Comparison of ENCODE assay signal across 17 cellular contexts in the genomic region with DNA sequence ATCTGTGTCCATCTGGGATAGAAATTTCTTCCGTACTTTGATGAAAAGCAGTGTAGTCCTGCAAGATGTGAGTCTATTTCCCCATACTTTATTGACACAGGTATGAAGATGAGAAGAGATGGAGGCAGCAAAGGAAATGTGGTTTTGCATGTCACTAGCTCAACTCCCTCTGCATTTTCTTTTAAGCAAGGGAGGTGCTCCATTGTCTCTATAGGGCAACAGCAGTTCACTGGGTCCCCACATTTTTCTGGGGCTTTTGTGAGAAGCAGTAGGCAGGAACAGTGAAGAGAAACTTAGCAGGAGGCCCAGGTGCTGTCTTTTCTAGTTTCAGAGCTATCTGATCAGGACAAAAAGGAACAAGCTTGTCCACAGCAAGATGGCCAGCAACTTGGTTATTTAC. TPM values are rescaled to one million over a fixed set of nuclear protein-coding genes. Genes with fewer than 3 reads are reported as not detected.
DNase-seq lines count a peak whose midpoint lies in the region; ATAC-seq, FAIRE-seq and TF ChIP-seq lines count a peak whose summit lies in the region.
"Had no signal": no experiment of that assay in that cellular context is flagged by ENCODE, and none has a peak within 500 bp of the region (broad histone marks: within the 10 kb centered on the region; RNA-seq: fewer than 3 reads in every experiment).

No MANE protein-coding gene starts in this region.

- H3K9me3 ChIP-seq in OCI-LY1 (ENCODE audit: low read length): 0 out of 2 replicates have a peak, but pooled peaks cover 8% of the 10 kb centered on the region
- H3K9me3 ChIP-seq: testis had no signal

- no peaks in the 10 kb centered on the region for H3K79me2 ChIP-seq in OCI-LY1 (ENCODE audit: insufficient read depth, low read length)

- no peak overlapping the region for H3K9ac ChIP-seq in OCI-LY1 (ENCODE audit: low read length)

- peaks cover 93% of the 10 kb centered on the region for H3K4me1 Mint-ChIP-seq in activated naive CD4-positive, alpha-beta T cell treated with anti-CD3 and anti-CD28 coated beads, Interleukin-2, amount 50 U/mL, for 24 hours

- H3K27me3 Mint-ChIP-seq in activated naive CD4-positive, alpha-beta T cell treated with anti-CD3 and anti-CD28 coated beads, Interleukin-2, amount 50 U/mL, for 24 hours: no peaks in the 10 kb centered on the region

- peak overlapping the region; percentile 67 for H3K4me3 Mint-ChIP-seq in activated naive CD4-positive, alpha-beta T cell treated with anti-CD3 and anti-CD28 coated beads, Interleukin-2, amount 50 U/mL, for 24 hours

- 0 out of 2 replicates have a peak, but pooled peaks cover 9% of the 10 kb centered on the region for H3F3A ChIP-seq in OCI-LY1 (ENCODE audit: insufficient read depth, low read length)

- ATAC-seq in GM21423 (IDR thresholded peaks at IDR 0.05; ENCODE audit: unreplicated experiment) (no peak), HG03460 (IDR thresholded peaks at IDR 0.05; ENCODE audit: unreplicated experiment) (no peak)
- ATAC-seq: activated CD4-positive, CD25-positive, alpha-beta regulatory T cell treated with anti-CD3 and anti-CD28 coated beads, Interleukin-2, amount 50 U/mL, for 24 hours had no signal

- no peak overlapping the region for H3K4me2 ChIP-seq in OCI-LY1 (ENCODE audit: low read length)

- H3K9me2 ChIP-seq in OCI-LY1 (ENCODE audit: low read depth, low read length): no peaks in the 10 kb centered on the region

- no peak for FAIRE-seq in urothelium cell line (lab: Jason Lieb, UNC)
- FAIRE-seq: kidney had no signal

- H3K4me1 ChIP-seq in OCI-LY1 (ENCODE audit: insufficient read depth, low read length, severe bottlenecking): peaks cover 51% of the 10 kb centered on the region
- H3K4me1 ChIP-seq: testis had no signal

- no peak for TF ChIP-seq CTCF in OCI-LY1 (IDR thresholded peaks at IDR 0.05; ENCODE audit: low read length)

- peaks cover 11% of the 10 kb centered on the region for H3K36me3 Mint-ChIP-seq in activated naive CD4-positive, alpha-beta T cell treated with anti-CD3 and anti-CD28 coated beads, Interleukin-2, amount 50 U/mL, for 24 hours

- peak overlapping the region; percentile 96 for H3K27ac Mint-ChIP-seq in activated naive CD4-positive, alpha-beta T cell treated with anti-CD3 and anti-CD28 coated beads, Interleukin-2, amount 50 U/mL, for 24 hours

- no peak overlapping the region for H2AFZ ChIP-seq in OCI-LY1 (ENCODE audit: low read length)

- no peak overlapping the region for H3K4me3 ChIP-seq in OCI-LY1 (ENCODE audit: low read depth, low read length, poor library complexity, severe bottlenecking)
- H3K4me3 ChIP-seq: testis had no signal

- H4K20me1 ChIP-seq in OCI-LY1 (ENCODE audit: insufficient read depth, low read length): no peaks in the 10 kb centered on the region

- H3K27ac ChIP-seq in OCI-LY1 (ENCODE audit: low read depth, low read length, poor library complexity, severe bottlenecking): peak overlapping the region; percentile 41
- H3K27ac ChIP-seq: testis had no signal

- no peak for DNase-seq in activated naive CD4-positive, alpha-beta T cell treated with anti-CD3 and anti-CD28 coated beads, Interleukin-2, amount 50 U/mL, for 16 hours
- peak; percentile 55 for DNase-seq in central memory CD4-positive, alpha-beta T cell
- DNase-seq in urothelium cell line (ENCODE audit: low spot score) (no peak), cerebellum (ENCODE audit: low spot score) (no peak)
- DNase-seq: cerebellar nuclear complex; glutamatergic neuron; kidney; NCI-H1105; NCI-H446; posterior cingulate gyrus; stimulated activated CD4-positive, alpha-beta T cell treated with anti-CD3 and anti-CD28 coated beads, Interleukin-12 subunit alpha, Interleukin-12 subunit beta, amount 100 ng/mL, for 4 hours; testis had no signal

- no peaks in the 10 kb centered on the region for H3K9me3 Mint-ChIP-seq in activated naive CD4-positive, alpha-beta T cell treated with anti-CD3 and anti-CD28 coated beads, Interleukin-2, amount 50 U/mL, for 24 hours

- no peaks in the 10 kb centered on the region for H3K27me3 ChIP-seq in OCI-LY1 (ENCODE audit: insufficient read depth, low read length)
- H3K27me3 ChIP-seq: testis had no signal

- H3K36me3 ChIP-seq in OCI-LY1 (ENCODE audit: insufficient read depth, low read length): peaks cover 23% of the 10 kb centered on the region

RNA-seq across cellular contexts. Expression of a gene that starts 37.1 kb away (rescaled TPM):
- 16.9 TPM for total RNA-seq in cerebellum
